Comparison of ENCODE assay signal across 11 cellular contexts in genomic region chr17:63645775-63646491, GRCh38. TPM values are rescaled to one million over a fixed set of nuclear protein-coding genes. Genes with fewer than 3 reads are reported as not detected.
DNase-seq lines count a peak whose midpoint lies in the region; ATAC-seq and TF ChIP-seq lines count a peak whose summit lies in the region.
"Had no signal": no experiment of that assay in that cellular context is flagged by ENCODE, and none has a peak within 500 bp of the region (broad histone marks: within the 10 kb centered on the region; RNA-seq: fewer than 3 reads in every experiment).

No MANE protein-coding gene starts in this region.

- DNase-seq in CD8-positive, alpha-beta memory T cell: no peak
- DNase-seq in glomerular visceral epithelial cell (ENCODE audit: extremely low spot score) (peak; percentile 25), NCI-H82 treated with DMSO at 0.1 percent for 48 hours (lab: John Stamatoyannopoulos, UW; ENCODE audit: unreplicated experiment) (no peak), GM13977 (ENCODE audit: low spot score) (no peak), DMS53 treated with DMSO at 0.1 percent for 48 hours (lab: John Stamatoyannopoulos, UW; ENCODE audit: unreplicated experiment) (no peak), prostate gland (ENCODE audit: low spot score) (no peak)
- DNase-seq: activated naive CD8-positive, alpha-beta T cell treated with anti-CD3 and anti-CD28 coated beads, Interleukin-2, amount 10 ng/mL, durations not matched to agents 7 days and 5 days; DMS153; SK-N-SH had no signal

- H3K4me3 ChIP-seq in CD8-positive, alpha-beta memory T cell (ENCODE audit: low read length): no peak overlapping the region
- H3K4me3 ChIP-seq in prostate gland: no peak overlapping the region

- no peak overlapping the region for H3K4me3 Mint-ChIP-seq in CD8-positive, alpha-beta memory T cell
- H3K4me3 Mint-ChIP-seq: activated naive CD8-positive, alpha-beta T cell treated with anti-CD3 and anti-CD28 coated beads, Interleukin-2, amount 10 ng/mL, durations not matched to agents 7 days and 5 days had no signal

- CTCF ChIA-PET in CD8-positive, alpha-beta memory T cell (lab: Charles Lee): no interaction called here

- in situ Hi-C loops in GM13977 (cut with MboI; ENCODE audit: low pct_unique_long_range_greater_than_20kb, low sequenced_read_pairs, unreplicated experiment): no loop called here

- peaks cover 12% of the 10 kb centered on the region for H3K36me3 ChIP-seq in CD8-positive, alpha-beta memory T cell (ENCODE audit: insufficient read depth, low read length)
- H3K36me3 ChIP-seq in prostate gland: no peaks in the 10 kb centered on the region

- 81% methylated on average over 5 of the region's 5 CpGs for WGBS in prostate gland

- POLR2A ChIA-PET in CD8-positive, alpha-beta memory T cell (lab: Charles Lee): interaction anchor here (0.6 kb wide), 1 partner anchor 18 kb away, joined by 5 read pairs; no protein-coding TSS in a partner anchor

- H3K4me1 Mint-ChIP-seq in CD8-positive, alpha-beta memory T cell: peaks cover 11 to 50% (median 41%) of the 10 kb centered on the region in 3 donors

- H3K27ac Mint-ChIP-seq in CD8-positive, alpha-beta memory T cell: peak overlapping the region in 5 of 8 donors; percentile 30 to 74 (median 69)
- H3K27ac Mint-ChIP-seq: activated naive CD8-positive, alpha-beta T cell treated with anti-CD3 and anti-CD28 coated beads, Interleukin-2, amount 10 ng/mL, durations not matched to agents 7 days and 5 days had no signal

- no peaks in the 10 kb centered on the region for H3K27me3 Mint-ChIP-seq in CD8-positive, alpha-beta memory T cell
- H3K27me3 Mint-ChIP-seq: activated naive CD8-positive, alpha-beta T cell treated with anti-CD3 and anti-CD28 coated beads, Interleukin-2, amount 10 ng/mL, durations not matched to agents 7 days and 5 days had no signal

- no peaks in the 10 kb centered on the region for H3K27me3 ChIP-seq in CD8-positive, alpha-beta memory T cell (ENCODE audit: insufficient read depth, low read length, poor library complexity, severe bottlenecking)
- H3K27me3 ChIP-seq in prostate gland (replicated peaks; ENCODE audit: insufficient read depth): no peaks in the 10 kb centered on the region

- peak; percentile 50 for ATAC-seq in GM19455 (IDR thresholded peaks at IDR 0.05; ENCODE audit: unreplicated experiment)
- ATAC-seq in HG03196 (IDR thresholded peaks at IDR 0.05; ENCODE audit: unreplicated experiment): peak; percentile 50

- no peaks in the 10 kb centered on the region for H3K9me3 Mint-ChIP-seq in CD8-positive, alpha-beta memory T cell
- H3K9me3 Mint-ChIP-seq: activated naive CD8-positive, alpha-beta T cell treated with anti-CD3 and anti-CD28 coated beads, Interleukin-2, amount 10 ng/mL, durations not matched to agents 7 days and 5 days had no signal

- H3K27ac ChIP-seq in CD8-positive, alpha-beta memory T cell (ENCODE audit: low read depth, low read length): no peak overlapping the region
- no peak overlapping the region for H3K27ac ChIP-seq in prostate gland

- no peaks in the 10 kb centered on the region for H3K9me3 ChIP-seq in CD8-positive, alpha-beta memory T cell (ENCODE audit: low read length)
- no peaks in the 10 kb centered on the region for H3K9me3 ChIP-seq in prostate gland
- H3K9me3 ChIP-seq: SK-N-SH had no signal

- H3K4me1 ChIP-seq in CD8-positive, alpha-beta memory T cell (ENCODE audit: insufficient read depth, low read length): peaks cover 5% of the 10 kb centered on the region
- H3K4me1 ChIP-seq in prostate gland (replicated peaks): peaks cover 4% of the 10 kb centered on the region

- intact Hi-C loops in prostate gland (cut with DNase I): no loop called here

- no peak for TF ChIP-seq CTCF in GM13977 (IDR thresholded peaks at IDR 0.05; ENCODE audit: extremely low read depth, insufficient read depth, missing control alignments)
- no peak for TF ChIP-seq CTCF in prostate gland (IDR thresholded peaks at IDR 0.05)

- peaks cover 4 to 69% (median 20%) of the 10 kb centered on the region in 3 donors for H3K36me3 Mint-ChIP-seq in CD8-positive, alpha-beta memory T cell

- no peak for TF ChIP-seq POLR2A in prostate gland (IDR thresholded peaks at IDR 0.05)

RNA-seq across cellular contexts. Expression of gene MAP3K3, which starts 23.7 kb away (rescaled TPM):
- 10 to 100 TPM; 34.7 to 35.8 TPM for total RNA-seq in CD8-positive, alpha-beta memory T cell
- polyA plus RNA-seq in CD8-positive, alpha-beta memory T cell: 50.3 TPM
- 10 to 100 TPM; 44.0 to 72.0 TPM for total RNA-seq in prostate gland

RNA-seq across cellular contexts. Expression of gene TACO1, which starts 45.2 kb away (rescaled TPM):
- total RNA-seq in CD8-positive, alpha-beta memory T cell: 10 to 100 TPM; 35.9 to 40.0 TPM
- 18.3 TPM for polyA plus RNA-seq in CD8-positive, alpha-beta memory T cell
- total RNA-seq in prostate gland: 10 to 100 TPM; 12.8 to 17.4 TPM

RNA-seq across cellular contexts. Expression of gene LIMD2, which starts 54.0 kb away (rescaled TPM):
- 100 to 1,000 TPM; 236 to 240 TPM for total RNA-seq in CD8-positive, alpha-beta memory T cell
- 495 TPM for polyA plus RNA-seq in CD8-positive, alpha-beta memory T cell
- 10 to 100 TPM; 29.9 to 51.9 TPM for total RNA-seq in prostate gland

Comparison
In these comparisons a context has a peak if more than half of its experiments do, and no peak if none do; other contexts are left out.
1. RNA of gene LIMD2, which starts 54.0 kb away (total RNA-seq): 236 to 240 TPM in CD8-positive, alpha-beta memory T cell; 29.9 to 51.9 TPM in prostate gland; every median in the first group is over 4 times any median in the second.